In genomic region chr9:121569266-121569648, GRCh38 we compare ENCODE assay signal across 27 cellular contexts.
DNase-seq lines count a peak whose midpoint lies in the region; ATAC-seq and TF ChIP-seq lines count a peak whose summit lies in the region.
"Had no signal": no experiment of that assay in that cellular context is flagged by ENCODE, and none has a peak within 500 bp of the region (broad histone marks: within the 10 kb centered on the region; RNA-seq: fewer than 3 reads in every experiment).

No MANE protein-coding gene starts in this region.

- H3K36me3 ChIP-seq in right atrium auricular region (no peaks in the 10 kb centered on the region), ovary (no peaks in the 10 kb centered on the region), uterus (no peaks in the 10 kb centered on the region)
- H3K36me3 ChIP-seq: left lung, neutrophil had no signal

- TF ChIP-seq CTCF in right atrium auricular region (IDR thresholded peaks at IDR 0.05), result no peak
- TF ChIP-seq CTCF in dorsolateral prefrontal cortex (IDR thresholded peaks at IDR 0.05 in 54 of 56, conservative IDR thresholded peaks at IDR 0.05 in 2 of 56; ENCODE audit: low read depth in 1 of 56, partially characterized antibody in 56 of 56), result no peak
- no peak for TF ChIP-seq CTCF in ovary (IDR thresholded peaks at IDR 0.05)
- TF ChIP-seq CTCF in uterus (IDR thresholded peaks at IDR 0.05), result no peak

- DNase-seq in right atrium auricular region (ENCODE audit: low spot score) (no peak), Right ventricle myocardium superior (no peak), dorsolateral prefrontal cortex (no peak), ovary (no peak), uterus (no peak), GOT3 (lab: John Stamatoyannopoulos, UW) (no peak), NCI-H1930 (lab: John Stamatoyannopoulos, UW) (no peak), activated T-cell treated with anti-CD3 and anti-CD28 coated beads for 4 hours (no peak)
- DNase-seq: ACHN; activated CD4-positive, alpha-beta T cell treated with anti-CD3 and anti-CD28 coated beads, Interleukin-2, amount 50 U/mL, for 4 hours; activated gamma-delta T cell; amniotic stem cell; DMS 273 treated with DMSO at 0.1 percent for 48 hours; effector memory CD4-positive, alpha-beta T cell; Karpas-422; left lung; NCI-H1048; NCI-H2029; NCI-H345; PC-9; retina; stimulated activated CD4-positive, alpha-beta T cell treated with anti-CD3 and anti-CD28 coated beads, Interleukin-15, amount 100 ng/mL, for 24 hours had no signal

- no peak for TF ChIP-seq EP300 in ovary (IDR thresholded peaks at IDR 0.05)

- intact Hi-C loops in Right ventricle myocardium superior (cut with DNase I) (no loop called here), dorsolateral prefrontal cortex (cut with DNase I) (loop anchor here in 1 of 2 donors (10.0 kb wide), 1 partner anchor 46 kb away; no protein-coding TSS in a partner anchor), ovary (cut with DNase I) (no loop called here), uterus (cut with DNase I; ENCODE audit: low total_unique reads) (no loop called here)

- ATAC-seq in Right ventricle myocardium superior (ENCODE audit: poor library complexity), result no peak
- ATAC-seq: mucosa of descending colon, WTC11 had no signal

- H3K27ac ChIP-seq in right atrium auricular region (peak overlapping the region; percentile 78 to 84), dorsolateral prefrontal cortex (peak overlapping the region in 36 of 59 donors; percentile 11 to 87 (median 74)), ovary (peak overlapping the region; percentile 32 to 70), uterus (peak overlapping the region; percentile 84)
- H3K27ac ChIP-seq: C4-2B, neutrophil, PC-9 had no signal

- no peak for TF ChIP-seq POLR2A in ovary (IDR thresholded peaks at IDR 0.05)
- TF ChIP-seq POLR2A in uterus (IDR thresholded peaks at IDR 0.05), result no peak

- H3K4me1 ChIP-seq in right atrium auricular region, result peaks cover 0 to 43% of the 10 kb centered on the region in 2 donors
- peaks cover 27% of the 10 kb centered on the region for H3K4me1 ChIP-seq in ovary (ENCODE audit: insufficient read depth)
- H3K4me1 ChIP-seq in uterus, result peaks cover 11 to 20% of the 10 kb centered on the region in 2 donors

- H3K27me3 ChIP-seq in right atrium auricular region, result no peaks in the 10 kb centered on the region
- H3K27me3 ChIP-seq in dorsolateral prefrontal cortex, result no peaks in the 10 kb centered on the region
- H3K27me3 ChIP-seq in ovary, result no peaks in the 10 kb centered on the region
- no peaks in the 10 kb centered on the region for H3K27me3 ChIP-seq in uterus
- H3K27me3 ChIP-seq: left lung, testis had no signal

- WGBS in ovary, 3 donors, result 81 to 82% (median 81%) methylated on average over 3 of the region's 3 CpGs

- H3K4me3 ChIP-seq in right atrium auricular region (no peak overlapping the region), dorsolateral prefrontal cortex (peak overlapping the region in 8 of 59 donors; percentile 41 to 64 (median 54)), ovary (no peak overlapping the region), uterus (no peak overlapping the region)
- H3K4me3 ChIP-seq: left lung, mucosa of descending colon, PC-9, testis had no signal

- H3K9me3 ChIP-seq in right atrium auricular region (no peaks in the 10 kb centered on the region), ovary (no peaks in the 10 kb centered on the region), uterus (no peaks in the 10 kb centered on the region)
- H3K9me3 ChIP-seq: left lung, mucosa of descending colon, neutrophil, testis had no signal
